Comparison of ENCODE assay signal across 13 cellular contexts in the genomic region with DNA sequence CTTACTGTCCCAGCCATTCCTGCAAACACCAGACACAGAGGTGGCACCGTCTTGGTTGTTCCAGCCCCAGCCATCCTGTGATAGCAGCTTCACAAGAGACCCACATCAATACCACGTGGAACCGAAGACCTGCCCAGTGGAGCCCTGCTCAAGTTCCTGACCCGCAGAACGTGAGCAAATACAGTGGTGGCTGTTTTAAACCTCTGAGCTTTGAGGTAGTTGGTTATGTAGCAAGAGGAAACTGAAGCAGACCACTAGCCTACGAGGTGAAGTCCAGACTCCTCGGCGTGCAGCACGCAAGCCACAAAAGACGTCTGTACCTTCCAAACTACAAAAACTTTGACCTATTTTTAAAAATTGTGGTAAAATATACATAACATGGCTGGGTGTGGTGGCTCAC.
A peak's percentile ranks its signal among the peaks of the same experiment; 100 is the strongest.
DNase-seq lines count a peak whose midpoint lies in the region; ATAC-seq and TF ChIP-seq lines count a peak whose summit lies in the region.
"Had no signal": no experiment of that assay in that cellular context is flagged by ENCODE, and none has a peak within 500 bp of the region (broad histone marks: within the 10 kb centered on the region; RNA-seq: fewer than 3 reads in every experiment).

No MANE protein-coding gene starts in this region.

- peak in 6 of 10 experiments; percentile 4 to 28 (median 8) for DNase-seq in CD4-positive, alpha-beta T cell
- DNase-seq in activated CD8-positive, alpha-beta memory T cell treated with anti-CD3 and anti-CD28 coated beads, Interleukin-2, amount 50 U/mL, for 1 hour (ENCODE audit: extremely low read depth), result peak; percentile 13
- peak; percentile 13 for DNase-seq in iris pigment epithelial cell (ENCODE audit: low read depth)
- DNase-seq in ecto neural progenitor cell (ENCODE audit: low spot score), result no peak
- DNase-seq in vagina (ENCODE audit: extremely low spot score in 2 of 2), result no peak
- DNase-seq in MM.1S, result no peak
- DNase-seq: activated CD4-positive, alpha-beta T cell treated with anti-CD3 and anti-CD28 coated beads for 48 hours; body of pancreas; mammary epithelial cell; NCI-H69; SK-N-SH had no signal

- CTCF ChIA-PET in CD4-positive, alpha-beta T cell (lab: Charles Lee), result interaction anchor here (0.7 kb wide), 1 partner anchor 95 kb away, joined by 3 read pairs; no protein-coding TSS in a partner anchor

- H2AFZ ChIP-seq in Loucy (ENCODE audit: low read length) (peak overlapping the region; percentile 3; the same call in 1 of the 2 replicates), MM.1S (ENCODE audit: low read length) (no peak overlapping the region)

- no peak for TF ChIP-seq EP300 in gastroesophageal sphincter (IDR thresholded peaks at IDR 0.05)

- intact Hi-C loops in CD4-positive, alpha-beta T cell (cut with DNase I, micrococcal nuclease), result no loop called here
- intact Hi-C loops in vagina (cut with DNase I), result no loop called here

- WGBS in gastroesophageal sphincter (ENCODE audit: low coverage in 1 of 2), 2 donors, result 60 to 78% methylated on average over 1 to 6 of the region's 10 CpGs

- H3K4me2 ChIP-seq in Loucy (ENCODE audit: low read depth, low read length, poor library complexity, severe bottlenecking) (peak overlapping the region; percentile 44), MM.1S (ENCODE audit: low read depth, low read length) (no peak overlapping the region)
- H3K4me2 ChIP-seq: SK-N-SH had no signal

- H3K9ac ChIP-seq in Loucy (ENCODE audit: low read depth, low read length, poor library complexity, severe bottlenecking) (no peak overlapping the region), MM.1S (ENCODE audit: low read length) (no peak overlapping the region)
- H3K9ac ChIP-seq: SK-N-SH had no signal

- H3K9me3 ChIP-seq in CD4-positive, alpha-beta T cell (ENCODE audit: control insufficient read depth, low read length), result no peaks in the 10 kb centered on the region
- H3K9me3 ChIP-seq in Loucy (ENCODE audit: insufficient read depth, low read depth, low read length), result no peaks in the 10 kb centered on the region
- no peaks in the 10 kb centered on the region for H3K9me3 ChIP-seq in vagina
- H3K9me3 ChIP-seq in gastroesophageal sphincter, result no peaks in the 10 kb centered on the region
- H3K9me3 ChIP-seq in MM.1S (replicated peaks; ENCODE audit: insufficient read depth, low read length), result no peaks in the 10 kb centered on the region
- H3K9me3 ChIP-seq: body of pancreas, SK-N-SH had no signal

- no peak overlapping the region for H3K27ac Mint-ChIP-seq in CD4-positive, alpha-beta T cell

- TF ChIP-seq CTCF in CD4-positive, alpha-beta T cell (IDR thresholded peaks at IDR 0.05), result no peak
- TF ChIP-seq CTCF in Loucy (conservative IDR thresholded peaks at IDR 0.05; ENCODE audit: low read length) (no peak), vagina (IDR thresholded peaks at IDR 0.05) (no peak), gastroesophageal sphincter (IDR thresholded peaks at IDR 0.05) (no peak), MM.1S (IDR thresholded peaks at IDR 0.05; ENCODE audit: low read length) (no peak)

- TF ChIP-seq POLR2A in vagina (IDR thresholded peaks at IDR 0.05), result no peak
- no peak for TF ChIP-seq POLR2A in gastroesophageal sphincter (IDR thresholded peaks at IDR 0.05)

- H3K4me3 Mint-ChIP-seq in CD4-positive, alpha-beta T cell, result no peak overlapping the region

- H3K9me3 Mint-ChIP-seq in CD4-positive, alpha-beta T cell, result no peaks in the 10 kb centered on the region

- H3K27me3 ChIP-seq in CD4-positive, alpha-beta T cell (ENCODE audit: control insufficient read depth, insufficient read depth, low read length), result peaks cover 23% of the 10 kb centered on the region
- H3K27me3 ChIP-seq in Loucy (ENCODE audit: insufficient read depth, low read length, poor library complexity, severe bottlenecking), result no peaks in the 10 kb centered on the region
- H3K27me3 ChIP-seq in vagina, result no peaks in the 10 kb centered on the region
- peaks cover 12% of the 10 kb centered on the region for H3K27me3 ChIP-seq in gastroesophageal sphincter
- H3K27me3 ChIP-seq in MM.1S (replicated peaks; ENCODE audit: insufficient read depth, low read length), result peaks cover 12% of the 10 kb centered on the region; the same call in 1 of the 2 replicates

- peak; percentile 52 for ATAC-seq in CD4-positive, alpha-beta T cell (ENCODE audit: poor library complexity)
- ATAC-seq in gastroesophageal sphincter, result no peak
- ATAC-seq: body of pancreas had no signal

- H3K36me3 ChIP-seq in Loucy (ENCODE audit: insufficient read depth, low read length), result no peaks in the 10 kb centered on the region
- H3K36me3 ChIP-seq in vagina, result no peaks in the 10 kb centered on the region
- no peaks in the 10 kb centered on the region for H3K36me3 ChIP-seq in gastroesophageal sphincter
- no peaks in the 10 kb centered on the region for H3K36me3 ChIP-seq in MM.1S (replicated peaks; ENCODE audit: insufficient read depth, low read length)

- H3K79me2 ChIP-seq in Loucy (ENCODE audit: insufficient read depth, low read length), result no peaks in the 10 kb centered on the region
- H3K79me2 ChIP-seq in MM.1S (ENCODE audit: low read length), result no peaks in the 10 kb centered on the region

- H3K4me3 ChIP-seq in Loucy (ENCODE audit: low read length, poor library complexity, severe bottlenecking) (no peak overlapping the region), vagina (no peak overlapping the region), gastroesophageal sphincter (no peak overlapping the region), MM.1S (ENCODE audit: low read length) (no peak overlapping the region)
- H3K4me3 ChIP-seq: body of pancreas had no signal

- peaks cover 46% of the 10 kb centered on the region for H3K27me3 Mint-ChIP-seq in CD4-positive, alpha-beta T cell

- H3K9me2 ChIP-seq in Loucy (replicated peaks; ENCODE audit: low read depth, low read length), result no peaks in the 10 kb centered on the region
- no peaks in the 10 kb centered on the region for H3K9me2 ChIP-seq in MM.1S (replicated peaks; ENCODE audit: insufficient read depth, low read length)
- H3K9me2 ChIP-seq: SK-N-SH had no signal

- H3K36me3 Mint-ChIP-seq in CD4-positive, alpha-beta T cell (ENCODE audit: low read depth), result no peaks in the 10 kb centered on the region

- peaks cover 5% of the 10 kb centered on the region for H3K4me1 ChIP-seq in Loucy (ENCODE audit: insufficient read depth, low read length, poor library complexity, severe bottlenecking)
- H3K4me1 ChIP-seq in vagina, result peaks cover 8% of the 10 kb centered on the region
- no peaks in the 10 kb centered on the region for H3K4me1 ChIP-seq in gastroesophageal sphincter
- no peaks in the 10 kb centered on the region for H3K4me1 ChIP-seq in MM.1S (ENCODE audit: low read length)
- H3K4me1 ChIP-seq: body of pancreas had no signal

- H3K4me1 Mint-ChIP-seq in CD4-positive, alpha-beta T cell (ENCODE audit: low read depth), result no peaks in the 10 kb centered on the region

- H4K20me1 ChIP-seq in Loucy (ENCODE audit: insufficient read depth, low read length, poor library complexity, severe bottlenecking) (no peaks in the 10 kb centered on the region), MM.1S (ENCODE audit: insufficient read depth, low read length) (no peaks in the 10 kb centered on the region)

- no peaks in the 10 kb centered on the region for H3F3A ChIP-seq in Loucy (ENCODE audit: low read depth)
- H3F3A ChIP-seq in MM.1S (ENCODE audit: insufficient read depth, low read length), result no peaks in the 10 kb centered on the region

- POLR2A ChIA-PET in CD4-positive, alpha-beta T cell (lab: Charles Lee), result no interaction called here

- no peak overlapping the region for H3K27ac ChIP-seq in CD4-positive, alpha-beta T cell (ENCODE audit: low read depth, low read length)
- no peak overlapping the region for H3K27ac ChIP-seq in vagina
- no peak overlapping the region for H3K27ac ChIP-seq in gastroesophageal sphincter
- H3K27ac ChIP-seq in MM.1S (ENCODE audit: low read length), result no peak overlapping the region
- H3K27ac ChIP-seq: body of pancreas had no signal

Comparison
In these comparisons a context has a peak if more than half of its experiments do, and no peak if none do; other contexts are left out.
1. DNase-seq: peak in CD4-positive, alpha-beta T cell (6 of 10), activated CD8-positive, alpha-beta memory T cell treated with anti-CD3 and anti-CD28 coated beads, Interleukin-2, amount 50 U/mL, for 1 hour (single experiment) and iris pigment epithelial cell (single experiment); none in ecto neural progenitor cell (single experiment), vagina (0 of 2) and MM.1S (single experiment).